ENCODE assay signal across 35 cellular contexts in genomic region chr4:140281828-140282227, GRCh38.
DNase-seq lines count a peak whose midpoint lies in the region; ATAC-seq, FAIRE-seq and TF ChIP-seq lines count a peak whose summit lies in the region.
"Had no signal": no experiment of that assay in that cellular context is flagged by ENCODE, and none has a peak within 500 bp of the region (broad histone marks: within the 10 kb centered on the region; RNA-seq: fewer than 3 reads in every experiment).

No MANE protein-coding gene starts in this region.

- H3K4me1 ChIP-seq in cardiac muscle cell (ENCODE audit: low read depth) = no peaks in the 10 kb centered on the region
- H3K4me1 ChIP-seq: ascending aorta, gastroesophageal sphincter, prostate gland, sigmoid colon, thyroid gland, vagina had no signal

- TF ChIP-seq CTCF in cardiac muscle cell (IDR thresholded peaks at IDR 0.05; ENCODE audit: low read depth, low read length) (peak; percentile 19), bronchial epithelial cell (IDR thresholded peaks at IDR 0.05; ENCODE audit: insufficient read depth, low read length, severe bottlenecking) (no peak), fibroblast of the aortic adventitia (IDR thresholded peaks at IDR 0.05; ENCODE audit: insufficient read depth, low read length) (no peak)

- FAIRE-seq in bronchial epithelial cell (lab: Jason Lieb, UNC) = no peak
- FAIRE-seq: GM12878, K562 had no signal

- no peak overlapping the region for H3K27ac Mint-ChIP-seq in immature natural killer cell
- H3K27ac Mint-ChIP-seq: activated naive CD8-positive, alpha-beta T cell; CD4-positive, alpha-beta memory T cell; stimulated activated naive CD8-positive, alpha-beta T cell treated with anti-CD3 and anti-CD28 coated beads, Interleukin-15, amount 100 ng/mL, for 72 hours; T-helper 17 cell had no signal

- H3K36me3 ChIP-seq in cardiac muscle cell (no peaks in the 10 kb centered on the region), bronchial epithelial cell (ENCODE audit: control insufficient read depth, insufficient read depth, low read length) (no peaks in the 10 kb centered on the region)
- H3K36me3 ChIP-seq: ascending aorta, gastroesophageal sphincter, MG63, neutrophil, prostate gland, sigmoid colon, thyroid gland, vagina had no signal

- no peaks in the 10 kb centered on the region for H3K9me3 Mint-ChIP-seq in immature natural killer cell

- peaks cover 0 to 5% (median 0%) of the 10 kb centered on the region in 3 donors for H3K27me3 Mint-ChIP-seq in immature natural killer cell (ENCODE audit: low read depth in 3 of 3)

- no peaks in the 10 kb centered on the region for H3K4me1 Mint-ChIP-seq in immature natural killer cell
- H3K4me1 Mint-ChIP-seq: CD4-positive, alpha-beta memory T cell; stimulated activated naive CD8-positive, alpha-beta T cell treated with anti-CD3 and anti-CD28 coated beads, Interleukin-15, amount 100 ng/mL, for 72 hours; T-helper 17 cell had no signal

- ATAC-seq in Right ventricle myocardium superior (ENCODE audit: poor library complexity) = no peak
- ATAC-seq in GM21619 (IDR thresholded peaks at IDR 0.05; ENCODE audit: unreplicated experiment) = no peak
- ATAC-seq: gastroesophageal sphincter; GM12878; K562; left lobe of liver; stimulated activated naive CD8-positive, alpha-beta T cell treated with anti-CD3 and anti-CD28 coated beads, Interleukin-15, amount 100 ng/mL, for 72 hours; T-helper 17 cell had no signal

- no peaks in the 10 kb centered on the region for H3K27me3 ChIP-seq in cardiac muscle cell
- H3K27me3 ChIP-seq in bronchial epithelial cell (ENCODE audit: control insufficient read depth, insufficient read depth, low read length) = no peaks in the 10 kb centered on the region
- H3K27me3 ChIP-seq: ascending aorta, MG63, neutrophil, sigmoid colon, thyroid gland, vagina had no signal

- no peaks in the 10 kb centered on the region for H3K9me3 ChIP-seq in cardiac muscle cell (ENCODE audit: low read depth)
- H3K9me3 ChIP-seq: ascending aorta, gastroesophageal sphincter, MG63, neutrophil, prostate gland, sigmoid colon, thyroid gland, vagina had no signal

- no peak overlapping the region for H3K27ac ChIP-seq in cardiac muscle cell
- H3K27ac ChIP-seq: ascending aorta, epithelial cell of prostate, gastroesophageal sphincter, neutrophil, prostate gland, sigmoid colon, SK-N-MC, thyroid gland, vagina had no signal

- H3K36me3 Mint-ChIP-seq in immature natural killer cell = no peaks in the 10 kb centered on the region
- H3K36me3 Mint-ChIP-seq: CD4-positive, alpha-beta memory T cell had no signal

- intact Hi-C loops in Right ventricle myocardium superior (cut with DNase I) = no loop called here

- DNase-seq in cardiac muscle cell (ENCODE audit: low read depth in 1 of 2, low spot score in 1 of 2) (peak in 1 of 2 donors; percentile 30), Right ventricle myocardium superior (no peak), bronchial epithelial cell (ENCODE audit: low read depth) (peak; percentile 29), fibroblast of the aortic adventitia (ENCODE audit: low read depth) (peak; percentile 40), immature natural killer cell (no peak), NCI-H345 treated with DMSO at 0.1 percent for 48 hours (lab: John Stamatoyannopoulos, UW; ENCODE audit: unreplicated experiment) (no peak)
- no peak for DNase-seq in stimulated activated CD4-positive, alpha-beta T cell treated with anti-CD3 and anti-CD28 coated beads, Interleukin-2, amount 100 ng/mL, for 24 hours
- DNase-seq: activated CD4-positive, alpha-beta T cell treated with anti-CD3 and anti-CD28 coated beads for 1 hour; activated effector memory CD4-positive, alpha-beta T cell treated with Interleukin-2 at 50 U/mL for 16 hours; AML-193; CD4-positive, alpha-beta memory T cell; cerebellar nuclear complex; hypothalamus; MG63; NCI-H1417 treated with DMSO at 0.1 percent for 48 hours; NCI-H2081; NCI-H226; NCI-H748 treated with DMSO at 0.1 percent for 48 hours; RPMI8226; sigmoid colon; stimulated activated naive CD8-positive, alpha-beta T cell treated with anti-CD3 and anti-CD28 coated beads, Interleukin-15, amount 100 ng/mL, for 72 hours; T-helper 17 cell; thyroid gland had no signal

- no peak overlapping the region for H3K4me3 Mint-ChIP-seq in immature natural killer cell
- H3K4me3 Mint-ChIP-seq: activated naive CD8-positive, alpha-beta T cell; CD4-positive, alpha-beta memory T cell; stimulated activated naive CD8-positive, alpha-beta T cell treated with anti-CD3 and anti-CD28 coated beads, Interleukin-15, amount 100 ng/mL, for 72 hours; T-helper 17 cell had no signal

- H3K4me3 ChIP-seq in cardiac muscle cell (no peak overlapping the region), bronchial epithelial cell (ENCODE audit: low read depth, low read length) (no peak overlapping the region), fibroblast of the aortic adventitia (ENCODE audit: low read depth, low read length) (no peak overlapping the region)
- H3K4me3 ChIP-seq: ascending aorta, gastroesophageal sphincter, GM12878, K562, MG63, prostate gland, sigmoid colon, SK-N-MC, thyroid gland, vagina had no signal

Comparison
In these comparisons a context has a peak if more than half of its experiments do, and no peak if none do; other contexts are left out.
1. DNase-seq: peak in bronchial epithelial cell (single experiment) and fibroblast of the aortic adventitia (single experiment); none in Right ventricle myocardium superior (single experiment), immature natural killer cell (0 of 3), NCI-H345 treated with DMSO at 0.1 percent for 48 hours (single experiment) and stimulated activated CD4-positive, alpha-beta T cell treated with anti-CD3 and anti-CD28 coated beads, Interleukin-2, amount 100 ng/mL, for 24 hours (0 of 2).